Comparison of ENCODE assay signal across 18 cellular contexts in the genomic region with DNA sequence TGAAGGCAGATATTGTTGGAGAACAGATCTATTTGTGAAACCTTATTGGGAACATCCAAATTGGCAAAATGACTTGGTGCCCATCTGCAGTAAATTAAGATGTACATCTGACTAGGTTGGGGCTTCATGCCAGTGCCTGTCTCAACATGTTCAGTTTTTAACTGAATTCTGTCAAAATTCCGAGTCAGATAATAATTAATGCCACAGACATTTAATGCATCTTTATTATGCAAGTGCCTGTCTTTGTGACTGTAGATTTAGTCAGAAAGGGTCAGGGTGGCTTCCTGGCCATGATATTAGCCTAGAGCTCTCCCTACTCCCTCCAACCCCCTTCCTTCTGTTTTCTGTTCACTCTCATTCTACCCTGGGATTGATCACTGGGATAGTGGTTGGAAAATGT.
DNase-seq lines count a peak whose midpoint lies in the region; ATAC-seq and TF ChIP-seq lines count a peak whose summit lies in the region.
"Had no signal": no experiment of that assay in that cellular context is flagged by ENCODE, and none has a peak within 500 bp of the region (broad histone marks: within the 10 kb centered on the region; RNA-seq: fewer than 3 reads in every experiment).

No MANE protein-coding gene starts in this region.

- no peak overlapping the region for H3K4me3 Mint-ChIP-seq in endothelial cell (ENCODE audit: unreplicated experiment)

- H3K4me1 Mint-ChIP-seq in endothelial cell (ENCODE audit: unreplicated experiment), result peaks cover 29% of the 10 kb centered on the region

- no peaks in the 10 kb centered on the region for H3K9me3 Mint-ChIP-seq in endothelial cell (ENCODE audit: unreplicated experiment)

- POLR2A ChIA-PET in RWPE1 (lab: Yijun Ruan, JAX; ENCODE audit: low non-redundant PET), result no interaction called here

- no peaks in the 10 kb centered on the region for H3K9me3 ChIP-seq in spleen
- H3K9me3 ChIP-seq: BLaER1 had no signal

- peak; percentile 53 for DNase-seq in DMS 273 (lab: John Stamatoyannopoulos, UW; ENCODE audit: unreplicated experiment)
- DNase-seq in DMS 273 treated with DMSO at 0.1 percent for 48 hours (lab: John Stamatoyannopoulos, UW), result no peak
- peak; percentile 38 for DNase-seq in RWPE1 (ENCODE audit: low spot score)
- DNase-seq in endothelial cell (ENCODE audit: low spot score), result no peak
- DNase-seq in foreskin keratinocyte, result peak in 1 of 2 donors; percentile 70
- DNase-seq in spleen, result no peak
- no peak for DNase-seq in ACHN
- DNase-seq in COLO829 (ENCODE audit: low spot score), result no peak
- DNase-seq: H7, MM.1S, NCI-H1930, NCI-H510A, NCI-H82, PC-9 had no signal

- no peaks in the 10 kb centered on the region for H3K27me3 ChIP-seq in foreskin keratinocyte
- H3K27me3 ChIP-seq in spleen (replicated peaks in 1 of 7), result no peaks in the 10 kb centered on the region
- H3K27me3 ChIP-seq: BLaER1 had no signal

- no peak overlapping the region for H3K4me3 ChIP-seq in spleen
- H3K4me3 ChIP-seq: BLaER1, PC-9, SK-N-MC had no signal

- ATAC-seq in foreskin keratinocyte, result peak; percentile 71
- ATAC-seq: Right ventricle myocardium inferior had no signal

- H3K27ac Mint-ChIP-seq in endothelial cell (ENCODE audit: unreplicated experiment), result peak overlapping the region; percentile 91

- TF ChIP-seq POLR2A in spleen (IDR thresholded peaks at IDR 0.05), result no peak

- no peaks in the 10 kb centered on the region for H3K36me3 Mint-ChIP-seq in endothelial cell (ENCODE audit: low read depth, unreplicated experiment)

- no peaks in the 10 kb centered on the region for H3K36me3 ChIP-seq in spleen
- H3K36me3 ChIP-seq: BLaER1 had no signal

- TF ChIP-seq CTCF in RWPE1 (conservative IDR thresholded peaks at IDR 0.05; ENCODE audit: low read depth) (no peak), endothelial cell (IDR thresholded peaks at IDR 0.05; ENCODE audit: unreplicated experiment) (no peak), foreskin keratinocyte (conservative IDR thresholded peaks at IDR 0.05) (no peak), spleen (IDR thresholded peaks at IDR 0.05 in 8 of 11, conservative IDR thresholded peaks at IDR 0.05 in 3 of 11) (no peak)

- H3K4me1 ChIP-seq in foreskin keratinocyte (peaks cover 17% of the 10 kb centered on the region), spleen (no peaks in the 10 kb centered on the region)

- peaks cover 2% of the 10 kb centered on the region for H3K27me3 Mint-ChIP-seq in endothelial cell (ENCODE audit: unreplicated experiment)

- H3K27ac ChIP-seq in RWPE1 (no peak overlapping the region), foreskin keratinocyte (peak overlapping the region; percentile 47), spleen (no peak overlapping the region)
- H3K27ac ChIP-seq: 22Rv1, BLaER1, PC-9, SK-N-MC had no signal

- CTCF ChIA-PET in RWPE1 (lab: Yijun Ruan, JAX), result interaction anchor here (0.6 to 0.7 kb wide), 2 partner anchors 15 to 16 kb away, joined by 3 read pairs; no protein-coding TSS in a partner anchor

- intact Hi-C loops in spleen (cut with DNase I; ENCODE audit: low total_unique reads), result no loop called here

- in situ Hi-C loops in ACHN (cut with HindIII; ENCODE audit: low pct_ligation_motif_present, low pct_unique_long_range_greater_than_20kb, low sequenced_read_pairs), result no loop called here

- 53 to 75% (median 65%) methylated on average over 1 of the region's 1 CpG for WGBS in spleen, 5 donors

Comparison
In these comparisons a context has a peak if more than half of its experiments do, and no peak if none do; other contexts are left out.
1. DNase-seq: peak in DMS 273 (single experiment) and RWPE1 (single experiment); none in DMS 273 treated with DMSO at 0.1 percent for 48 hours (single experiment), endothelial cell (single experiment), spleen (single experiment), ACHN (single experiment) and COLO829 (single experiment).